In genomic region chr20:6053776-6054688, GRCh38 we compare ENCODE assay signal across 10 cellular contexts.
DNase-seq lines count a peak whose midpoint lies in the region; ATAC-seq, FAIRE-seq and TF ChIP-seq lines count a peak whose summit lies in the region.
"Had no signal": no experiment of that assay in that cellular context is flagged by ENCODE, and none has a peak within 500 bp of the region (broad histone marks: within the 10 kb centered on the region; RNA-seq: fewer than 3 reads in every experiment).

Gene LRRN4 (minus strand): TSS chr20:6054060. CDS start chr20:6052799, 1,261 bp downstream.

- no peaks in the 10 kb centered on the region for H3K27me3 ChIP-seq in RWPE2 (ENCODE audit: insufficient read depth, poor library complexity, severe bottlenecking)
- peaks cover 11% of the 10 kb centered on the region; the same call in 1 of the 2 replicates for H3K27me3 ChIP-seq in HAP-1 (ENCODE audit: low read depth)

- no peaks in the 10 kb centered on the region for H3K9me3 ChIP-seq in RWPE2 (ENCODE audit: severe bottlenecking)
- no peaks in the 10 kb centered on the region for H3K9me3 ChIP-seq in HAP-1
- H3K9me3 ChIP-seq: heart right ventricle had no signal

- TF ChIP-seq CTCF in RWPE2 (IDR thresholded peaks at IDR 0.05; ENCODE audit: poor library complexity, severe bottlenecking) (no peak), GM10248 (IDR thresholded peaks at IDR 0.05; ENCODE audit: control extremely low read depth, extremely low read depth, low read depth, missing control alignments) (no peak)

- H3K27ac ChIP-seq in RWPE2 (ENCODE audit: poor library complexity, severe bottlenecking), result peak within 1 kb of the TSS; percentile 44
- H3K27ac ChIP-seq: heart right ventricle had no signal

- DNase-seq in COR-L47 (lab: John Stamatoyannopoulos, UW) (peak; percentile 71), HTR-8/SVneo (ENCODE audit: insufficient read length, low spot score) (peak; percentile 40), RWPE2 (ENCODE audit: low spot score) (peak; percentile 86), islet precursor cell (peak; percentile 95), HAP-1 (ENCODE audit: low spot score in 2 of 2) (no peak), GM10248 (ENCODE audit: extremely low spot score) (no peak)
- DNase-seq in stimulated activated CD4-positive, alpha-beta T cell treated with anti-CD3 and anti-CD28 coated beads, Interleukin-1b, Interleukin-23, amount 100 ng/mL, for 48 hours, result no peak
- DNase-seq: activated CD8-positive, alpha-beta memory T cell treated with anti-CD3 and anti-CD28 coated beads for 24 hours; heart right ventricle had no signal

- CTCF ChIA-PET in GM10248 (lab: Yijun Ruan, JAX), result no interaction called here

- ATAC-seq in RWPE2 (ENCODE audit: low read depth), result peak; percentile 98
- no peak for ATAC-seq in GM18517 (IDR thresholded peaks at IDR 0.05; ENCODE audit: unreplicated experiment)

- in situ Hi-C loops in HAP-1 (cut with MboI; ENCODE audit: low sequenced_read_pairs), result no loop called here

- no peak for FAIRE-seq in HTR-8/SVneo (lab: Jason Lieb, UNC)

- no peak within 1 kb of the TSS for H3K4me3 ChIP-seq in RWPE2 (ENCODE audit: severe bottlenecking)
- H3K4me3 ChIP-seq in HAP-1, result no peak within 1 kb of the TSS

- H3K4me1 ChIP-seq in RWPE2 (ENCODE audit: insufficient read depth, poor library complexity, severe bottlenecking) (peaks cover 15% of the 10 kb centered on the region), HAP-1 (no peaks in the 10 kb centered on the region)

- H3K36me3 ChIP-seq in RWPE2 (ENCODE audit: low read depth), result no peaks in the 10 kb centered on the region
- H3K36me3 ChIP-seq in HAP-1 (replicated peaks), result no peaks in the 10 kb centered on the region
- H3K36me3 ChIP-seq: heart right ventricle had no signal

- POLR2A ChIA-PET in GM10248 (lab: Yijun Ruan, JAX), result no interaction called here

Comparison
In these comparisons a context has a peak if more than half of its experiments do, and no peak if none do; other contexts are left out.
1. DNase-seq: peak in COR-L47 (single experiment), HTR-8/SVneo (single experiment), RWPE2 (single experiment) and islet precursor cell (single experiment); none in stimulated activated CD4-positive, alpha-beta T cell treated with anti-CD3 and anti-CD28 coated beads, Interleukin-1b, Interleukin-23, amount 100 ng/mL, for 48 hours (single experiment), HAP-1 (0 of 2) and GM10248 (single experiment).